Comparison of ENCODE assay signal across 28 cellular contexts in genomic region chr19:13561461-13561860, GRCh38.
"Had no signal": no experiment of that assay in that cellular context is flagged by ENCODE, and none has a peak within 500 bp of the region (broad histone marks: within the 10 kb centered on the region; RNA-seq: fewer than 3 reads in every experiment).

No MANE protein-coding gene starts in this region.

- DNase-seq: activated effector memory CD4-positive, alpha-beta T cell treated with anti-CD3 and anti-CD28 coated beads, Interleukin-2, amount 50 U/mL, for 16 hours; activated effector memory CD4-positive, alpha-beta T cell treated with Interleukin-2 at 50 U/mL for 16 hours; activated gamma-delta T cell; activated gamma-delta T cell treated with Interleukin-2 at 50 U/mL for 16 hours; activated naive CD4-positive, alpha-beta T cell; activated naive CD4-positive, alpha-beta T cell treated with anti-CD3 and anti-CD28 coated beads for 36 hours; activated naive CD4-positive, alpha-beta T cell treated with anti-CD3 and anti-CD28 coated beads, Interleukin-2, amount 10 ng/mL, durations not matched to agents 7 days and 5 days; activated naive CD4-positive, alpha-beta T cell treated with anti-CD3 and anti-CD28 coated beads, Interleukin-2, amount 50 U/mL, for 16 hours; activated naive CD4-positive, alpha-beta T cell treated with Interleukin-2 at 50 U/mL for 16 hours; activated naive CD8-positive, alpha-beta T cell treated with anti-CD3 and anti-CD28 coated beads for 36 hours; activated naive CD8-positive, alpha-beta T cell treated with anti-CD3 and anti-CD28 coated beads, Interleukin-2, amount 10 ng/mL, durations not matched to agents 7 days and 5 days; activated naive CD8-positive, alpha-beta T cell treated with anti-CD3 and anti-CD28 coated beads, Interleukin-2, amount 50 U/mL, for 24 hours; activated T-cell treated with anti-CD3 and anti-CD28 coated beads, Interleukin-2, amount 50 U/mL, for 1 hour; activated T-cell treated with anti-CD3 and anti-CD28 coated beads, Interleukin-2, amount 50 U/mL, for 24 hours; activated T-cell treated with anti-CD3 and anti-CD28 coated beads, Interleukin-2, amount 50 U/mL, for 4 hours; activated T-cell treated with anti-CD3 and anti-CD28 coated beads, Interleukin-2, amount 50 U/mL, for 48 hours; activated T-cell treated with anti-CD3 and anti-CD28 coated beads, Interleukin-2, amount 50 U/mL, for 72 hours; adrenal gland; amniotic stem cell; amygdala; anterior cingulate cortex; aorta; body of pancreas; brain microvascular endothelial cell; central memory CD4-positive, alpha-beta T cell; cerebellar nuclear complex had no signal

- ATAC-seq: activated naive CD4-positive, alpha-beta T cell treated with anti-CD3 and anti-CD28 coated beads, Interleukin-2, amount 50 U/mL, for 72 hours; activated naive CD8-positive, alpha-beta T cell treated with anti-CD3 and anti-CD28 coated beads, Interleukin-2, amount 50 U/mL, for 24 hours; activated T-cell treated with anti-CD3 and anti-CD28 coated beads, Interleukin-2, amount 50 U/mL, for 4 hours; activated T-cell treated with anti-CD3 and anti-CD28 coated beads, Interleukin-2, amount 50 U/mL, for 72 hours; activated T-helper 17 cell treated with anti-CD3 and anti-CD28 coated beads, Interleukin-2, amount 50 U/mL, for 72 hours; body of pancreas had no signal
